22 cellular contexts compared by ENCODE assay signal in the genomic region with DNA sequence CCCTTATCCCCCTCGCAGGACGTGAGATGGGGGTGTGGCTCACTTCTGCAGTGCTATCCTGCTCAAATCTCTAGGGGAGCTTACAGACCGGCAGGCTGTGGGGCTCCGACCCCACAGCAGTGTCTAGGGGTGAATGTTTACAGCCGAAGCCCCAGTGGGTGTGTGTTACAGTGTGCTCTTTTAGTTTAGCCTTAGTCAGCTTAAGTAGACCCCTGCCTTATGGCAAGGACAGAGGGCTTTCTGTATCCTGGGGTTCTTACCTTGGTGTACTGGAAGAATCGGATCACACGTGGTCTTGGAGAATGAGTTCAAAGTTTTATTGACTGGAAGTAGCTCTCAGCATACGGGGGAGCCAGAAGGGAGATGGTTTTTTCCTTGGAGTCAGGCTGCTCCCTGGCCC.
"Had no signal": no experiment of that assay in that cellular context is flagged by ENCODE, and none has a peak within 500 bp of the region (broad histone marks: within the 10 kb centered on the region; RNA-seq: fewer than 3 reads in every experiment).

No MANE protein-coding gene starts in this region.

- H3K4me1 ChIP-seq: esophagus squamous epithelium, gastroesophageal sphincter, heart left ventricle, psoas muscle, right atrium auricular region, thyroid gland had no signal

- DNase-seq: activated CD4-positive, alpha-beta T cell treated with anti-CD3 and anti-CD28 coated beads for 4 hours; activated CD4-positive, alpha-beta T cell treated with anti-CD3 and anti-CD28 coated beads, Interleukin-2, amount 50 U/mL, for 48 hours; activated CD4-positive, CD25-positive, alpha-beta regulatory T cell; activated CD8-positive, alpha-beta memory T cell treated with anti-CD3 and anti-CD28 coated beads, Interleukin-2, amount 50 U/mL, for 48 hours; activated naive CD4-positive, alpha-beta T cell treated with Interleukin-2 at 50 U/mL for 16 hours; activated naive CD8-positive, alpha-beta T cell treated with anti-CD3 and anti-CD28 coated beads, Interleukin-2, amount 10 ng/mL, durations not matched to agents 7 days and 5 days; activated T-cell treated with anti-CD3 and anti-CD28 coated beads, Interleukin-2, amount 50 U/mL, for 4 hours; amygdala; cerebellar nuclear complex; esophagus squamous epithelium; heart left ventricle; left ventricle myocardium superior; psoas muscle; stimulated activated CD4-positive, alpha-beta T cell treated with anti-CD3 and anti-CD28 coated beads, Interleukin-4, amount 100 ng/mL, for 4 hours; stimulated activated naive CD8-positive, alpha-beta T cell treated with anti-CD3 and anti-CD28 coated beads, Interleukin-15, Interleukin-2, amounts not matched to agents 100 U/mL and 50 U/mL, for 24 hours; thyroid gland had no signal

- H3K4me3 Mint-ChIP-seq: activated naive CD8-positive, alpha-beta T cell treated with anti-CD3 and anti-CD28 coated beads, Interleukin-2, amount 10 ng/mL, durations not matched to agents 7 days and 5 days; activated T-cell treated with anti-CD3 and anti-CD28 coated beads, Interleukin-2, amount 50 U/mL, for 4 hours; natural killer cell treated with Interleukin-12 subunit alpha and Interleukin-12 subunit beta and Interleukin-15 and Interleukin-18, amount 100 ng/mL, for 72 hours had no signal

- H3K4me1 Mint-ChIP-seq: activated naive CD8-positive, alpha-beta T cell treated with anti-CD3 and anti-CD28 coated beads, Interleukin-2, amount 10 ng/mL, durations not matched to agents 7 days and 5 days had no signal

- H3K36me3 Mint-ChIP-seq: activated naive CD8-positive, alpha-beta T cell treated with anti-CD3 and anti-CD28 coated beads, Interleukin-2, amount 10 ng/mL, durations not matched to agents 7 days and 5 days; natural killer cell treated with Interleukin-12 subunit alpha and Interleukin-12 subunit beta and Interleukin-15 and Interleukin-18, amount 100 ng/mL, for 72 hours had no signal

- H3K27me3 Mint-ChIP-seq: activated naive CD8-positive, alpha-beta T cell treated with anti-CD3 and anti-CD28 coated beads, Interleukin-2, amount 10 ng/mL, durations not matched to agents 7 days and 5 days; natural killer cell treated with Interleukin-12 subunit alpha and Interleukin-12 subunit beta and Interleukin-15 and Interleukin-18, amount 100 ng/mL, for 72 hours had no signal

- H3K27ac ChIP-seq: coronary artery, esophagus squamous epithelium, gastroesophageal sphincter, heart left ventricle, pancreas, psoas muscle, right atrium auricular region, thyroid gland had no signal

- H3K36me3 ChIP-seq: esophagus squamous epithelium, gastroesophageal sphincter, heart left ventricle, pancreas, right atrium auricular region, thyroid gland had no signal

- ATAC-seq: activated T-cell treated with anti-CD3 and anti-CD28 coated beads, Interleukin-2, amount 50 U/mL, for 4 hours; gastroesophageal sphincter; left ventricle myocardium superior; natural killer cell treated with Interleukin-12 subunit alpha and Interleukin-12 subunit beta and Interleukin-15 and Interleukin-18, amount 100 ng/mL, for 72 hours; psoas muscle; stimulated activated naive CD8-positive, alpha-beta T cell treated with anti-CD3 and anti-CD28 coated beads, Interleukin-15, Interleukin-2, amounts not matched to agents 100 U/mL and 50 U/mL, for 24 hours had no signal

- H3K9me3 Mint-ChIP-seq: activated naive CD8-positive, alpha-beta T cell treated with anti-CD3 and anti-CD28 coated beads, Interleukin-2, amount 10 ng/mL, durations not matched to agents 7 days and 5 days; activated T-cell treated with anti-CD3 and anti-CD28 coated beads, Interleukin-2, amount 50 U/mL, for 4 hours; activated T-helper 2 cell treated with anti-CD3 and anti-CD28 coated beads, Interferon-gamma antibody, Interleukin-2, Interleukin-4, amounts not matched to agents 10 μg/mL and 5 μg/mL and 100 μg/mL, durations not matched to agents 14 hours and 24 hours and 36 hours; natural killer cell treated with Interleukin-12 subunit alpha and Interleukin-12 subunit beta and Interleukin-15 and Interleukin-18, amount 100 ng/mL, for 72 hours had no signal

- H3K4me3 ChIP-seq: coronary artery, esophagus squamous epithelium, gastroesophageal sphincter, heart left ventricle, pancreas, psoas muscle, right atrium auricular region, thyroid gland had no signal

- H3K27ac Mint-ChIP-seq: activated naive CD8-positive, alpha-beta T cell treated with anti-CD3 and anti-CD28 coated beads, Interleukin-2, amount 10 ng/mL, durations not matched to agents 7 days and 5 days; activated T-helper 2 cell treated with anti-CD3 and anti-CD28 coated beads, Interferon-gamma antibody, Interleukin-2, Interleukin-4, amounts not matched to agents 10 μg/mL and 5 μg/mL and 100 μg/mL, durations not matched to agents 14 hours and 24 hours and 36 hours; natural killer cell treated with Interleukin-12 subunit alpha and Interleukin-12 subunit beta and Interleukin-15 and Interleukin-18, amount 100 ng/mL, for 72 hours had no signal

- H3K9me3 ChIP-seq: gastroesophageal sphincter, heart left ventricle, pancreas, psoas muscle, right atrium auricular region, thyroid gland had no signal

- H3K27me3 ChIP-seq: esophagus squamous epithelium, gastroesophageal sphincter, heart left ventricle, pancreas, right atrium auricular region, thyroid gland had no signal
